Comparison of ENCODE assay signal across 8 cellular contexts in the genomic region with DNA sequence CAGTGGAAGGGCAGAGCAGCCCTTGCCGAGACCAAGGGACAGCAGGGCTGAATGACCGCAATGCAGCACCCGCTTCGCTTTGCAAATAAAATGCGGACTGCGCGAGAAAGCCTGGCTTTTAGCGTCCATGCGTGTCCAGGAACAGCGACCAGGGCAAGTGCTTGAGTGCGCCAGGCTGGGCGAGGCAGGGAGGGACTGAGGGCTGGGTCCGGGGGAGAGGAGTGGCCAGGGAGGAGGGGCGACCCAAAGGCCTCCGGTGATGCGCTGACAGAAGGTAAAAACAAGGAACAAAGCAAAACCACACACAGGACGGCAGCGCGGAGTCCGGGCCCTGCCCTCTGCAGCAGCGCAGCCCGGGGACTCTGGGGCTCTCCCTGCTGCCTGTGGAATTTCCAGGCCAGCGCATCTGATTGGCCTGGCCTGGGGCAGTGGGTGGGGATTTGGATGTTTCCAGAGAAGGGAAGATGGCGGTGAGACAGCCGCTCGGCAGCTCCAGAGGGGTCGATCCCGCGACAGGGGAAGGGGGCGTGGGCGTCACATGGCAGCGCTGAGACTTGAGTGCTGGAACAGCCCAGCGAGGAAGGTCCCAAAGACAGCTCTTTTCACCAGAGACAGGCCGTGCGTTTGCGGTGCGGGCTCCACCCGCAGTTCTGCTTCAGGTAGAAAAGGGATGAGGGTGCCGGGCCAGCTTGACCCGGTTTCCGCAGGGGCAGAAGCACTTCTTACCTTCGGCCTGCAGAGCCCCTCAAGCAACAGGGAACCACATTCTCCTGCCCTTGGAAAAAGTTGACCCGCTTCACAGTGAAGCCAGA. TPM values are rescaled to one million over a fixed set of nuclear protein-coding genes. Genes with fewer than 3 reads are reported as not detected.
A peak's percentile ranks its signal among the peaks of the same experiment; 100 is the strongest.
DNase-seq lines count a peak whose midpoint lies in the region; ATAC-seq and TF ChIP-seq lines count a peak whose summit lies in the region.

No MANE protein-coding gene starts in this region.

- peak overlapping the region; percentile 60 for H3K4me3 ChIP-seq in CD8-positive, alpha-beta T cell (ENCODE audit: low read depth, low read length)
- H3K4me3 ChIP-seq in PC-3 (ENCODE audit: low read length), result peak overlapping the region; percentile 75
- peak overlapping the region; percentile 55 to 73 for H3K4me3 ChIP-seq in vagina

- no peaks in the 10 kb centered on the region for H3K36me3 ChIP-seq in CD8-positive, alpha-beta T cell (ENCODE audit: insufficient read depth, low read length)
- H3K36me3 ChIP-seq in PC-3 (ENCODE audit: low read depth, low read length), result no peaks in the 10 kb centered on the region
- no peaks in the 10 kb centered on the region for H3K36me3 ChIP-seq in vagina

- H3K9me3 Mint-ChIP-seq in CD8-positive, alpha-beta T cell, result no peaks in the 10 kb centered on the region

- H3K9ac ChIP-seq in PC-3 (ENCODE audit: low read length), result peak overlapping the region; percentile 68

- peaks cover 28% of the 10 kb centered on the region for H3K27me3 Mint-ChIP-seq in CD8-positive, alpha-beta T cell (ENCODE audit: low read depth)

- peak overlapping the region; percentile 77 for H2AFZ ChIP-seq in PC-3 (ENCODE audit: low read length)

- no peaks in the 10 kb centered on the region for H3K9me2 ChIP-seq in PC-3 (replicated peaks; ENCODE audit: low read length)

- intact Hi-C loops in CD8-positive, alpha-beta T cell (cut with DNase I, micrococcal nuclease), result no loop called here
- intact Hi-C loops in PC-3 (cut with micrococcal nuclease), result no loop called here
- intact Hi-C loops in left cardiac atrium (cut with DNase I), result no loop called here
- intact Hi-C loops in vagina (cut with DNase I), result loop anchor here (5.0 kb wide), 1 partner anchor 1349 kb away; no protein-coding TSS in a partner anchor

- peak in 2 of 7 experiments; percentile 8 to 21 for DNase-seq in CD8-positive, alpha-beta T cell
- DNase-seq in HUDEP-2 (lab: John Stamatoyannopoulos, UW; ENCODE audit: unreplicated experiment in 76 of 76) (peak in 48 of 76 experiments; percentile 27 to 69 (median 44)), PC-3 (peak; percentile 95), amniotic stem cell (lab: John Stamatoyannopoulos, UW) (peak; percentile 72), left cardiac atrium (peak; percentile 87), pons (ENCODE audit: low spot score) (peak; percentile 86), vagina (ENCODE audit: extremely low spot score in 2 of 2) (no peak)

- ATAC-seq in CD8-positive, alpha-beta T cell, result peak; percentile 62
- ATAC-seq in GM19372 (IDR thresholded peaks at IDR 0.05; ENCODE audit: low read depth, unreplicated experiment) (peak; percentile 75), PC-3 (peak; percentile 98), left cardiac atrium (peak; percentile 97)

- POLR2A ChIA-PET in CD8-positive, alpha-beta T cell (lab: Charles Lee), result no interaction called here
- POLR2A ChIA-PET in PC-3 (lab: Charles Lee; ENCODE audit: unreplicated experiment), result no interaction called here

- H3K27me3 ChIP-seq in CD8-positive, alpha-beta T cell (ENCODE audit: insufficient read depth, low read length), result no peaks in the 10 kb centered on the region
- H3K27me3 ChIP-seq in PC-3 (ENCODE audit: low read length) (no peaks in the 10 kb centered on the region), vagina (no peaks in the 10 kb centered on the region)

- H3K36me3 Mint-ChIP-seq in CD8-positive, alpha-beta T cell, result no peaks in the 10 kb centered on the region

- H4K20me1 ChIP-seq in PC-3 (ENCODE audit: low read length), result no peaks in the 10 kb centered on the region

- TSS peak; percentile 81 for BruUV-seq in PC-3 (replicated peaks; lab: Mats Ljungman, UMichigan)

- peaks cover 14% of the 10 kb centered on the region for H3K4me1 ChIP-seq in CD8-positive, alpha-beta T cell (ENCODE audit: insufficient read depth, low read length)
- H3K4me1 ChIP-seq in PC-3 (ENCODE audit: insufficient read depth, low read length), result peaks cover 17% of the 10 kb centered on the region
- H3K4me1 ChIP-seq in vagina, result peaks cover 17% of the 10 kb centered on the region

- no peak overlapping the region for H3K27ac Mint-ChIP-seq in CD8-positive, alpha-beta T cell

- peaks cover 12% of the 10 kb centered on the region for H3K4me1 Mint-ChIP-seq in CD8-positive, alpha-beta T cell (ENCODE audit: low read depth)

- TF ChIP-seq CTCF in CD8-positive, alpha-beta T cell (IDR thresholded peaks at IDR 0.05), result no peak
- TF ChIP-seq CTCF in PC-3 (conservative IDR thresholded peaks at IDR 0.05; ENCODE audit: low read depth, low read length) (no peak), vagina (IDR thresholded peaks at IDR 0.05) (no peak)

- CTCF ChIA-PET in CD8-positive, alpha-beta T cell (lab: Charles Lee), result interaction anchor here (1.3 to 2.5 kb wide), 2 partner anchors 14 to 354 kb away, joined by 3 to 16 read pairs; no protein-coding TSS in a partner anchor
- CTCF ChIA-PET in PC-3 (lab: Charles Lee), result no interaction called here

- peaks cover 4% of the 10 kb centered on the region for H3K9me3 ChIP-seq in CD8-positive, alpha-beta T cell (ENCODE audit: low read length)
- H3K9me3 ChIP-seq in PC-3 (ENCODE audit: low read length), result no peaks in the 10 kb centered on the region
- H3K9me3 ChIP-seq in vagina, result no peaks in the 10 kb centered on the region

- peak overlapping the region; percentile 87 for H3K4me2 ChIP-seq in PC-3 (ENCODE audit: low read length)

- H3K4me3 Mint-ChIP-seq in CD8-positive, alpha-beta T cell, result peak overlapping the region; percentile 87

- H3F3A ChIP-seq in PC-3 (ENCODE audit: low read length, unreplicated experiment), result no peaks in the 10 kb centered on the region

- H3K79me2 ChIP-seq in PC-3 (ENCODE audit: low read length), result no peaks in the 10 kb centered on the region

- no peak overlapping the region for H3K27ac ChIP-seq in CD8-positive, alpha-beta T cell (ENCODE audit: low read depth, low read length)
- H3K27ac ChIP-seq in PC-3 (ENCODE audit: low read length) (peak overlapping the region; percentile 64), vagina (peak overlapping the region; percentile 78)

- TF ChIP-seq POLR2A in vagina (IDR thresholded peaks at IDR 0.05), result no peak

RNA-seq across cellular contexts. Expression of a gene that starts 51.8 kb away (rescaled TPM):
- 10 to 100 TPM; 40.5 to 42.5 TPM for total RNA-seq in CD8-positive, alpha-beta T cell
- 65.2 and 67.2 TPM in 2 replicates for total RNA-seq in PC-3 (2014; rRNA removed)
- total RNA-seq in left cardiac atrium, result 10 to 100 TPM; 84.0 to 98.6 TPM
- 48.1 TPM for total RNA-seq in vagina

Comparison
In these comparisons a context has a peak if more than half of its experiments do, and no peak if none do; other contexts are left out.
1. DNase-seq: peak in HUDEP-2 (48 of 76), PC-3 (single experiment), amniotic stem cell (single experiment), left cardiac atrium (single experiment) and pons (single experiment); none in vagina (0 of 2).
2. Peak in every context shown above with its lines, with median percentiles within 50 percentile points of each other: ATAC-seq and H3K4me3 ChIP-seq.